11 cellular contexts compared by ENCODE assay signal in genomic region chr5:56686337-56687198, GRCh38.
DNase-seq lines count a peak whose midpoint lies in the region; ATAC-seq and TF ChIP-seq lines count a peak whose summit lies in the region.
"Had no signal": no experiment of that assay in that cellular context is flagged by ENCODE, and none has a peak within 500 bp of the region (broad histone marks: within the 10 kb centered on the region; RNA-seq: fewer than 3 reads in every experiment).

No MANE protein-coding gene starts in this region.

- H3K36me3 Mint-ChIP-seq in endodermal cell (ENCODE audit: low read depth) = no peaks in the 10 kb centered on the region
- H3K36me3 Mint-ChIP-seq: activated naive CD8-positive, alpha-beta T cell had no signal

- no peak overlapping the region for H3K9ac ChIP-seq in endodermal cell (ENCODE audit: extremely low read depth, low read length, poor library complexity, severe bottlenecking)

- H3K4me1 Mint-ChIP-seq in endodermal cell = peaks cover 10% of the 10 kb centered on the region

- peaks cover 39 to 87% (median 47%) of the 10 kb centered on the region in 6 donors for H3K4me1 ChIP-seq in spleen
- no peaks in the 10 kb centered on the region for H3K4me1 ChIP-seq in endodermal cell (ENCODE audit: control insufficient read depth, insufficient read depth, low read length)

- TF ChIP-seq CTCF in NB4 (IDR thresholded peaks at IDR 0.05; ENCODE audit: low read depth, low read length) (no peak), spleen (IDR thresholded peaks at IDR 0.05 in 8 of 11, conservative IDR thresholded peaks at IDR 0.05 in 3 of 11) (no peak), endodermal cell (conservative IDR thresholded peaks at IDR 0.05) (no peak)

- no peaks in the 10 kb centered on the region for H3K9me3 Mint-ChIP-seq in endodermal cell

- peak; percentile 51 for DNase-seq in NB4 (ENCODE audit: low read depth)
- peak; percentile 83 for DNase-seq in spleen
- no peak for DNase-seq in NCI-H2227 treated with DMSO at 0.1 percent for 48 hours (lab: John Stamatoyannopoulos, UW)
- no peak for DNase-seq in H7
- DNase-seq in endodermal cell = no peak
- DNase-seq: Kasumi-1, mammary epithelial cell had no signal

- H3K36me3 ChIP-seq in spleen = no peaks in the 10 kb centered on the region
- no peaks in the 10 kb centered on the region for H3K36me3 ChIP-seq in H7 (replicated peaks; ENCODE audit: control insufficient read depth, insufficient read depth, low read length)
- H3K36me3 ChIP-seq in endodermal cell (ENCODE audit: control insufficient read depth, insufficient read depth, low read length) = no peaks in the 10 kb centered on the region
- H3K36me3 ChIP-seq: tibial nerve had no signal

- peak overlapping the region; percentile 53 to 87 (median 80) for H3K27ac ChIP-seq in spleen
- H3K27ac ChIP-seq in endodermal cell (ENCODE audit: low read depth, low read length) = no peak overlapping the region

- intact Hi-C loops in spleen (cut with DNase I; ENCODE audit: low total_unique reads) = no loop called here

- H3K9me3 ChIP-seq in spleen (no peaks in the 10 kb centered on the region), endodermal cell (ENCODE audit: control insufficient read depth, low read length) (no peaks in the 10 kb centered on the region)
- H3K9me3 ChIP-seq: tibial nerve had no signal

- ATAC-seq in GM19023 (IDR thresholded peaks at IDR 0.05; ENCODE audit: unreplicated experiment) = peak; percentile 68
- ATAC-seq in HG02759 (IDR thresholded peaks at IDR 0.05; ENCODE audit: unreplicated experiment) = peak; percentile 67

- no peak overlapping the region for H3K27ac Mint-ChIP-seq in endodermal cell

- H3K4me3 Mint-ChIP-seq in endodermal cell = no peak overlapping the region

- 20 to 44% (median 42%) methylated on average over 5 of the region's 5 CpGs for WGBS in spleen, 5 donors
- WGBS in endodermal cell (ENCODE audit: insufficient coverage in 1 of 2, insufficient read length in 1 of 2), 2 experiments = 63 to 75% methylated on average over 2 to 5 of the region's 5 CpGs

- H3K27me3 ChIP-seq in spleen (replicated peaks in 1 of 7) (no peaks in the 10 kb centered on the region), H7 (ENCODE audit: control insufficient read depth, insufficient read depth, low read length) (no peaks in the 10 kb centered on the region), endodermal cell (ENCODE audit: control insufficient read depth, insufficient read depth, low read length, poor library complexity, severe bottlenecking) (no peaks in the 10 kb centered on the region)
- H3K27me3 ChIP-seq: tibial nerve had no signal

- TF ChIP-seq POLR2A in NB4 (IDR thresholded peaks at IDR 0.05; ENCODE audit: extremely low read depth, insufficient read length) (no peak), spleen (IDR thresholded peaks at IDR 0.05) (no peak)

- H3K27me3 Mint-ChIP-seq in endodermal cell (ENCODE audit: insufficient read depth) = peaks cover 1% of the 10 kb centered on the region
- H3K27me3 Mint-ChIP-seq: activated naive CD8-positive, alpha-beta T cell had no signal

- H3K4me3 ChIP-seq in NB4 (ENCODE audit: low read depth, low read length) (no peak overlapping the region), spleen (peak overlapping the region in 1 of 8 donors; percentile 34), H7 (ENCODE audit: insufficient read depth, low read depth, low read length) (no peak overlapping the region), endodermal cell (ENCODE audit: low read length) (no peak overlapping the region)
- H3K4me3 ChIP-seq: tibial nerve had no signal

Comparison
In these comparisons a context has a peak if more than half of its experiments do, and no peak if none do; other contexts are left out.
1. DNase-seq: peak in NB4 (single experiment) and spleen (single experiment); none in NCI-H2227 treated with DMSO at 0.1 percent for 48 hours (single experiment), H7 (single experiment) and endodermal cell (single experiment).